In the genomic region with DNA sequence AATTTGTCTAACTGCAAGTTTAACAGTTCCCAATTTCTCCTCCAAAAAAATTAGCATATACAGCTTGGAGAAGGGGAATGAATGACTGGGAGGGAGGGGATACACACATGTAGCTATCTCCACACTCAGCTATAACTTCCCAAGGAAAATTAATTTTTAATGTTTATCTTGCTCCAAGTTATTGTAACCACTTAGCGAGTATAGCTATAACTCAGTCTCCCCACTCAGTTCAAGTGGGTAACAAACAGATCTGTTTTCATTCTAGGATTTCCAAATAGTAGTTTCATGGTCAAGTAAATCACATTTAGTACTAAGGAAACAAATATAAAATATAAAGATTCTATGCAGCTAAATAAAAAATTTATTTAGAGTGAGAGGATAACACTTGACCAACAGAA, we compare ENCODE assay signal across 15 cellular contexts. TPM values are rescaled to one million over a fixed set of nuclear protein-coding genes. Genes with fewer than 3 reads are reported as not detected.
DNase-seq lines count a peak whose midpoint lies in the region; ATAC-seq and TF ChIP-seq lines count a peak whose summit lies in the region.
"Had no signal": no experiment of that assay in that cellular context is flagged by ENCODE, and none has a peak within 500 bp of the region (broad histone marks: within the 10 kb centered on the region; RNA-seq: fewer than 3 reads in every experiment).

No MANE protein-coding gene starts in this region.

- intact Hi-C loops in natural killer cell (cut with micrococcal nuclease), result no loop called here

- peaks cover 3 to 6% of the 10 kb centered on the region in 2 donors for H3K9me3 Mint-ChIP-seq in natural killer cell
- peaks cover 3% of the 10 kb centered on the region for H3K9me3 Mint-ChIP-seq in natural killer cell treated with Interleukin-12 subunit alpha and Interleukin-12 subunit beta and Interleukin-15 and Interleukin-18, amount 100 ng/mL, for 72 hours
- no peaks in the 10 kb centered on the region for H3K9me3 Mint-ChIP-seq in activated T-helper 17 cell treated with anti-CD3 and anti-CD28 coated beads, Interleukin-2, amount 50 U/mL, for 72 hours
- H3K9me3 Mint-ChIP-seq: activated T-cell treated with anti-CD3 and anti-CD28 coated beads, Interleukin-2, amount 50 U/mL, for 72 hours had no signal

- H3K27ac Mint-ChIP-seq in natural killer cell, result no peak overlapping the region
- H3K27ac Mint-ChIP-seq in natural killer cell treated with Interleukin-12 subunit alpha and Interleukin-12 subunit beta and Interleukin-15 and Interleukin-18, amount 100 ng/mL, for 72 hours, result no peak overlapping the region
- no peak overlapping the region for H3K27ac Mint-ChIP-seq in activated T-helper 17 cell treated with anti-CD3 and anti-CD28 coated beads, Interleukin-2, amount 50 U/mL, for 72 hours
- H3K27ac Mint-ChIP-seq: activated T-cell treated with anti-CD3 and anti-CD28 coated beads, Interleukin-2, amount 50 U/mL, for 72 hours; CD14-positive monocyte had no signal

- H3K27me3 ChIP-seq in muscle layer of duodenum (ENCODE audit: low read depth, low read length), result no peaks in the 10 kb centered on the region
- H3K27me3 ChIP-seq in tibial nerve, result no peaks in the 10 kb centered on the region
- H3K27me3 ChIP-seq: Peyer's patch had no signal

- peaks cover 16 to 22% of the 10 kb centered on the region in 2 donors for H3K4me1 Mint-ChIP-seq in natural killer cell
- H3K4me1 Mint-ChIP-seq in natural killer cell treated with Interleukin-12 subunit alpha and Interleukin-12 subunit beta and Interleukin-15 and Interleukin-18, amount 100 ng/mL, for 72 hours (ENCODE audit: low read depth in 2 of 2), result peaks cover 20 to 25% of the 10 kb centered on the region in 2 donors
- peaks cover 7% of the 10 kb centered on the region for H3K4me1 Mint-ChIP-seq in activated T-helper 17 cell treated with anti-CD3 and anti-CD28 coated beads, Interleukin-2, amount 50 U/mL, for 72 hours

- no peak for TF ChIP-seq POLR2A in tibial nerve (IDR thresholded peaks at IDR 0.05)

- no peak for ATAC-seq in natural killer cell
- no peak for ATAC-seq in natural killer cell treated with Interleukin-12 subunit alpha and Interleukin-12 subunit beta and Interleukin-15 and Interleukin-18, amount 100 ng/mL, for 72 hours
- ATAC-seq in activated T-helper 17 cell treated with anti-CD3 and anti-CD28 coated beads, Interleukin-2, amount 50 U/mL, for 72 hours (replicated peaks), result no peak
- no peak for ATAC-seq in GM21723 (IDR thresholded peaks at IDR 0.05; ENCODE audit: unreplicated experiment)
- ATAC-seq in GM21515 (IDR thresholded peaks at IDR 0.05; ENCODE audit: unreplicated experiment), result no peak
- no peak for ATAC-seq in HG03521 (IDR thresholded peaks at IDR 0.05; ENCODE audit: unreplicated experiment)
- ATAC-seq: activated T-cell treated with anti-CD3 and anti-CD28 coated beads, Interleukin-2, amount 50 U/mL, for 72 hours; mucosa of descending colon had no signal

- TF ChIP-seq EP300 in tibial nerve (IDR thresholded peaks at IDR 0.05), result no peak

- H3K36me3 ChIP-seq in muscle layer of duodenum (ENCODE audit: control insufficient read depth in 1 of 2, insufficient read depth in 2 of 2, low read length in 2 of 2) (no peaks in the 10 kb centered on the region), tibial nerve (no peaks in the 10 kb centered on the region)
- H3K36me3 ChIP-seq: Peyer's patch, spleen had no signal

- DNase-seq in natural killer cell (no peak), tibial nerve (ENCODE audit: low spot score in 2 of 2) (no peak)
- DNase-seq in natural killer cell treated with Interleukin-12 subunit alpha and Interleukin-12 subunit beta and Interleukin-15 and Interleukin-18, amount 100 ng/mL, for 72 hours (ENCODE audit: low spot score), result no peak
- DNase-seq: activated T-cell treated with anti-CD3 and anti-CD28 coated beads, Interleukin-2, amount 50 U/mL, for 72 hours; mucosa of descending colon; NCI-H187 treated with DMSO at 0.1 percent for 48 hours; Peyer's patch; spleen had no signal

- H3K27ac ChIP-seq in muscle layer of duodenum (ENCODE audit: low read length) (peak overlapping the region; percentile 91), tibial nerve (peak overlapping the region in 2 of 4 donors; percentile 91 to 98)
- H3K27ac ChIP-seq: KMS-11 had no signal

- H3K4me3 Mint-ChIP-seq in natural killer cell, result peak overlapping the region; percentile 88
- H3K4me3 Mint-ChIP-seq in natural killer cell treated with Interleukin-12 subunit alpha and Interleukin-12 subunit beta and Interleukin-15 and Interleukin-18, amount 100 ng/mL, for 72 hours, result no peak overlapping the region
- H3K4me3 Mint-ChIP-seq in activated T-helper 17 cell treated with anti-CD3 and anti-CD28 coated beads, Interleukin-2, amount 50 U/mL, for 72 hours, result peak overlapping the region; percentile 74

- H3K27me3 Mint-ChIP-seq in natural killer cell (ENCODE audit: low read depth in 2 of 2), result peaks cover 9 to 24% of the 10 kb centered on the region in 2 donors
- H3K27me3 Mint-ChIP-seq in natural killer cell treated with Interleukin-12 subunit alpha and Interleukin-12 subunit beta and Interleukin-15 and Interleukin-18, amount 100 ng/mL, for 72 hours, result peaks cover 23 to 36% of the 10 kb centered on the region in 2 donors
- H3K27me3 Mint-ChIP-seq in activated T-helper 17 cell treated with anti-CD3 and anti-CD28 coated beads, Interleukin-2, amount 50 U/mL, for 72 hours, result peaks cover 17% of the 10 kb centered on the region

- no peak overlapping the region for H3K4me3 ChIP-seq in muscle layer of duodenum (ENCODE audit: low read depth in 1 of 2, low read length in 2 of 2)
- no peak overlapping the region for H3K4me3 ChIP-seq in tibial nerve
- H3K4me3 ChIP-seq: mucosa of descending colon, Peyer's patch had no signal

- TF ChIP-seq CTCF in natural killer cell (IDR thresholded peaks at IDR 0.05), result no peak
- no peak for TF ChIP-seq CTCF in tibial nerve (IDR thresholded peaks at IDR 0.05)

- no peaks in the 10 kb centered on the region for H3K9me3 ChIP-seq in muscle layer of duodenum (ENCODE audit: control insufficient read depth in 1 of 2, low read length in 2 of 2)
- no peaks in the 10 kb centered on the region for H3K9me3 ChIP-seq in tibial nerve
- H3K9me3 ChIP-seq: mucosa of descending colon, Peyer's patch, spleen had no signal

- 89 to 91% methylated on average over 1 of the region's 1 CpG for WGBS in tibial nerve, 2 donors

- H3K36me3 Mint-ChIP-seq in natural killer cell, result no peaks in the 10 kb centered on the region
- H3K36me3 Mint-ChIP-seq in natural killer cell treated with Interleukin-12 subunit alpha and Interleukin-12 subunit beta and Interleukin-15 and Interleukin-18, amount 100 ng/mL, for 72 hours, result peaks cover 5% of the 10 kb centered on the region
- no peaks in the 10 kb centered on the region for H3K36me3 Mint-ChIP-seq in activated T-helper 17 cell treated with anti-CD3 and anti-CD28 coated beads, Interleukin-2, amount 50 U/mL, for 72 hours (ENCODE audit: low read depth)

- peaks cover 0 to 18% of the 10 kb centered on the region in 2 donors for H3K4me1 ChIP-seq in muscle layer of duodenum (ENCODE audit: control insufficient read depth in 1 of 2, insufficient read depth in 2 of 2, low read length in 2 of 2)
- H3K4me1 ChIP-seq in tibial nerve, result peaks cover 0 to 47% (median 10%) of the 10 kb centered on the region in 4 donors

RNA-seq across cellular contexts. Expression of a gene that starts 10.0 kb away (rescaled TPM):
- total RNA-seq in natural killer cell (under 1 TPM in 2 of 3 donors, not detected in 1; 0.20 to 0.21 TPM), tibial nerve (100 to 1,000 TPM in 1 of 4 donors, 10 to 100 TPM in 3; 52.1 to 125 (median 78.1) TPM)
- total RNA-seq in natural killer cell treated with Interleukin-12 subunit alpha and Interleukin-12 subunit beta and Interleukin-15 and Interleukin-18, amount 100 ng/mL, for 72 hours, result not detected
- under 1 TPM in 1 of 2 donors, not detected in 1; 0.15 TPM for total RNA-seq in activated T-helper 17 cell treated with anti-CD3 and anti-CD28 coated beads, Interleukin-2, amount 50 U/mL, for 72 hours
- total RNA-seq: activated T-cell treated with anti-CD3 and anti-CD28 coated beads, Interleukin-2, amount 50 U/mL, for 72 hours had no signal

Comparison
In these comparisons a context has a peak if more than half of its experiments do, and no peak if none do; other contexts are left out.
1. RNA of a gene that starts 10.0 kb away (total RNA-seq): 52.1 to 125 TPM in tibial nerve; 0.20 to 0.21 TPM in natural killer cell, 0.15 TPM in activated T-helper 17 cell treated with anti-CD3 and anti-CD28 coated beads, Interleukin-2, amount 50 U/mL, for 72 hours and not detected in natural killer cell treated with Interleukin-12 subunit alpha and Interleukin-12 subunit beta and Interleukin-15 and Interleukin-18, amount 100 ng/mL, for 72 hours; every median in the first group is over 10 times any median in the second.